Comparison of ENCODE assay signal across 20 cellular contexts in genomic region chr17:2156666-2157065, GRCh38.
A peak's percentile ranks its signal among the peaks of the same experiment; 100 is the strongest.
DNase-seq lines count a peak whose midpoint lies in the region; ATAC-seq and TF ChIP-seq lines count a peak whose summit lies in the region.
"Had no signal": no experiment of that assay in that cellular context is flagged by ENCODE, and none has a peak within 500 bp of the region (broad histone marks: within the 10 kb centered on the region; RNA-seq: fewer than 3 reads in every experiment).

No MANE protein-coding gene starts in this region.

- POLR2A ChIA-PET in Caco-2 (lab: Charles Lee), result no interaction called here

- H3K9me3 ChIP-seq in BLaER1 treated with 17β-estradiol and CSF1 and Interleukin-3, amounts not matched to agents 10 nM and 100 nM (replicated peaks in 1 of 11), result no peaks in the 10 kb centered on the region
- no peaks in the 10 kb centered on the region for H3K9me3 ChIP-seq in endodermal cell (ENCODE audit: control insufficient read depth, low read length)
- H3K9me3 ChIP-seq in Caco-2, result no peaks in the 10 kb centered on the region
- H3K9me3 ChIP-seq: body of pancreas, tibial nerve had no signal

- H3K36me3 Mint-ChIP-seq in endodermal cell (ENCODE audit: low read depth) (peaks cover 55% of the 10 kb centered on the region), progenitor cell of endocrine pancreas (ENCODE audit: insufficient read depth) (peaks cover 13% of the 10 kb centered on the region), Caco-2 (ENCODE audit: insufficient read depth, unreplicated experiment) (peaks cover 16% of the 10 kb centered on the region)

- H4K20me1 ChIP-seq in BLaER1 treated with 17β-estradiol and CSF1 and Interleukin-3, amounts not matched to agents 10 nM and 100 nM, result peaks cover 0 to 11% (median 0%) of the 10 kb centered on the region in 11 experiments; a peak in 4 of 22 replicates

- peak overlapping the region; percentile 31 to 88 (median 77); a peak in 21 of 22 replicates for H3K27ac ChIP-seq in BLaER1 treated with 17β-estradiol and CSF1 and Interleukin-3, amounts not matched to agents 10 nM and 100 nM
- peak overlapping the region; percentile 51 for H3K27ac ChIP-seq in HL-60 (replicated peaks)
- no peak overlapping the region for H3K27ac ChIP-seq in endodermal cell (ENCODE audit: low read depth, low read length)
- H3K27ac ChIP-seq: neural progenitor cell, RWPE1, VCaP had no signal

- H3K4me3 Mint-ChIP-seq in endodermal cell (no peak overlapping the region), progenitor cell of endocrine pancreas (ENCODE audit: low read depth) (no peak overlapping the region), Caco-2 (ENCODE audit: unreplicated experiment) (no peak overlapping the region)
- H3K4me3 Mint-ChIP-seq: activated CD8-positive, alpha-beta T cell treated with anti-CD3 and anti-CD28 coated beads for 36 hours; activated naive CD8-positive, alpha-beta T cell treated with anti-CD3 and anti-CD28 coated beads for 36 hours; activated T-cell treated with anti-CD3 and anti-CD28 coated beads, Interleukin-2, amount 50 U/mL, for 4 hours; neural progenitor cell had no signal

- H3K36me3 ChIP-seq in BLaER1 treated with 17β-estradiol and CSF1 and Interleukin-3, amounts not matched to agents 10 nM and 100 nM, result peaks cover 29 to 75% (median 61%) of the 10 kb centered on the region in 11 experiments
- H3K36me3 ChIP-seq in endodermal cell (ENCODE audit: control insufficient read depth, insufficient read depth, low read length) (peaks cover 75% of the 10 kb centered on the region), Caco-2 (ENCODE audit: control insufficient read depth, insufficient read depth, low read length) (no peaks in the 10 kb centered on the region)
- H3K36me3 ChIP-seq: neural progenitor cell had no signal

- H3K27me3 Mint-ChIP-seq in endodermal cell (ENCODE audit: insufficient read depth) (no peaks in the 10 kb centered on the region), progenitor cell of endocrine pancreas (no peaks in the 10 kb centered on the region), Caco-2 (ENCODE audit: insufficient read depth, unreplicated experiment) (no peaks in the 10 kb centered on the region)
- H3K27me3 Mint-ChIP-seq: activated CD8-positive, alpha-beta T cell treated with anti-CD3 and anti-CD28 coated beads for 36 hours; activated naive CD8-positive, alpha-beta T cell treated with anti-CD3 and anti-CD28 coated beads for 36 hours had no signal

- 90 to 93% methylated on average over 7 to 8 of the region's 8 CpGs for WGBS in endodermal cell (ENCODE audit: insufficient coverage in 1 of 2, insufficient read length in 1 of 2), 2 experiments

- intact Hi-C loops in Caco-2 (cut with micrococcal nuclease; ENCODE audit: unreplicated experiment), result no loop called here

- ATAC-seq in GM21723 (IDR thresholded peaks at IDR 0.05; ENCODE audit: unreplicated experiment) (no peak), HG03460 (IDR thresholded peaks at IDR 0.05; ENCODE audit: unreplicated experiment) (no peak)
- ATAC-seq: activated CD8-positive, alpha-beta T cell treated with anti-CD3 and anti-CD28 coated beads for 36 hours; activated T-cell treated with anti-CD3 and anti-CD28 coated beads, Interleukin-2, amount 50 U/mL, for 4 hours had no signal

- peaks cover 17 to 60% (median 46%) of the 10 kb centered on the region in 10 experiments for H3K4me1 ChIP-seq in BLaER1 treated with 17β-estradiol and CSF1 and Interleukin-3, amounts not matched to agents 10 nM and 100 nM
- no peaks in the 10 kb centered on the region for H3K4me1 ChIP-seq in endodermal cell (ENCODE audit: control insufficient read depth, insufficient read depth, low read length)
- no peaks in the 10 kb centered on the region for H3K4me1 ChIP-seq in Caco-2
- H3K4me1 ChIP-seq: body of pancreas, neural progenitor cell had no signal

- H3K4me2 ChIP-seq in BLaER1 treated with 17β-estradiol and CSF1 and Interleukin-3, amounts not matched to agents 10 nM and 100 nM, result peak overlapping the region; percentile 18 to 96 (median 75)
- H3K4me2 ChIP-seq: neural progenitor cell had no signal

- peak overlapping the region in 10 of 11 experiments; percentile 12 to 70 (median 54); a peak in 14 of 22 replicates for H3K9ac ChIP-seq in BLaER1 treated with 17β-estradiol and CSF1 and Interleukin-3, amounts not matched to agents 10 nM and 100 nM
- H3K9ac ChIP-seq in endodermal cell (ENCODE audit: extremely low read depth, low read length, poor library complexity, severe bottlenecking), result no peak overlapping the region
- H3K9ac ChIP-seq: neural progenitor cell had no signal

- TF ChIP-seq CTCF in HL-60 (IDR thresholded peaks at IDR 0.05; ENCODE audit: insufficient read depth, low read length), result no peak
- TF ChIP-seq CTCF in endodermal cell (conservative IDR thresholded peaks at IDR 0.05), result no peak
- no peak for TF ChIP-seq CTCF in progenitor cell of endocrine pancreas (IDR thresholded peaks at IDR 0.05; ENCODE audit: unreplicated experiment)
- TF ChIP-seq CTCF in Caco-2 (IDR thresholded peaks at IDR 0.05; ENCODE audit: insufficient read depth in 1 of 2, low read depth in 1 of 2, low read length in 1 of 2, severe bottlenecking in 1 of 2, unreplicated experiment in 1 of 2), result no peak

- H3K27ac Mint-ChIP-seq in endodermal cell (peak overlapping the region; percentile 76), progenitor cell of endocrine pancreas (peak overlapping the region; percentile 9), Caco-2 (ENCODE audit: unreplicated experiment) (no peak overlapping the region)
- H3K27ac Mint-ChIP-seq: activated CD8-positive, alpha-beta T cell treated with anti-CD3 and anti-CD28 coated beads for 36 hours; activated naive CD8-positive, alpha-beta T cell treated with anti-CD3 and anti-CD28 coated beads for 36 hours; neural progenitor cell had no signal

- H3K9me3 Mint-ChIP-seq in endodermal cell, result no peaks in the 10 kb centered on the region
- no peaks in the 10 kb centered on the region for H3K9me3 Mint-ChIP-seq in progenitor cell of endocrine pancreas (ENCODE audit: low read depth)
- no peaks in the 10 kb centered on the region for H3K9me3 Mint-ChIP-seq in Caco-2 (ENCODE audit: unreplicated experiment)
- H3K9me3 Mint-ChIP-seq: activated CD8-positive, alpha-beta T cell treated with anti-CD3 and anti-CD28 coated beads for 36 hours; activated naive CD8-positive, alpha-beta T cell treated with anti-CD3 and anti-CD28 coated beads for 36 hours; activated T-cell treated with anti-CD3 and anti-CD28 coated beads, Interleukin-2, amount 50 U/mL, for 4 hours; neural progenitor cell had no signal

- H3K4me3 ChIP-seq in BLaER1 treated with 17β-estradiol and CSF1 and Interleukin-3, amounts not matched to agents 10 nM and 100 nM, result no peak overlapping the region
- H3K4me3 ChIP-seq in HL-60 (replicated peaks; ENCODE audit: insufficient read depth, low read length) (no peak overlapping the region), endodermal cell (ENCODE audit: low read length) (no peak overlapping the region), Caco-2 (ENCODE audit: low read depth, low read length) (no peak overlapping the region)
- H3K4me3 ChIP-seq: body of pancreas, neural progenitor cell, tibial nerve had no signal

- no TSS peak for BruUV-seq in Caco-2 (replicated peaks; lab: Mats Ljungman, UMichigan)

- H3K27me3 ChIP-seq in BLaER1 treated with 17β-estradiol and CSF1 and Interleukin-3, amounts not matched to agents 10 nM and 100 nM, result no peaks in the 10 kb centered on the region
- no peaks in the 10 kb centered on the region for H3K27me3 ChIP-seq in HL-60 (ENCODE audit: insufficient read depth, poor library complexity, severe bottlenecking)
- no peaks in the 10 kb centered on the region for H3K27me3 ChIP-seq in endodermal cell (ENCODE audit: control insufficient read depth, insufficient read depth, low read length, poor library complexity, severe bottlenecking)
- H3K27me3 ChIP-seq in Caco-2 (replicated peaks; ENCODE audit: control insufficient read depth, insufficient read depth, low read length), result no peaks in the 10 kb centered on the region
- H3K27me3 ChIP-seq: body of pancreas, neural progenitor cell, tibial nerve had no signal

- CTCF ChIA-PET in Caco-2 (lab: Charles Lee), result interaction anchor here (0.9 kb wide), 1 partner anchor 65 kb away, joined by 7 read pairs; no protein-coding TSS in a partner anchor

- DNase-seq in HL-60 (ENCODE audit: low read depth in 1 of 2, low spot score in 1 of 2) (no peak), endodermal cell (no peak), progenitor cell of endocrine pancreas (ENCODE audit: low spot score, unreplicated experiment) (no peak), Caco-2 (no peak), islet precursor cell (no peak)
- DNase-seq: activated CD8-positive, alpha-beta T cell treated with anti-CD3 and anti-CD28 coated beads for 36 hours; activated naive CD8-positive, alpha-beta T cell treated with anti-CD3 and anti-CD28 coated beads for 36 hours; activated T-cell treated with anti-CD3 and anti-CD28 coated beads, Interleukin-2, amount 50 U/mL, for 4 hours; foreskin melanocyte; NCI-H1105; NCI-H524 treated with DMSO at 0.1 percent for 48 hours; stimulated activated CD4-positive, alpha-beta T cell treated with anti-CD3 and anti-CD28 coated beads, Interleukin-15, amount 100 ng/mL, for 24 hours had no signal

- H3K4me1 Mint-ChIP-seq in endodermal cell (no peaks in the 10 kb centered on the region), progenitor cell of endocrine pancreas (ENCODE audit: low read depth) (no peaks in the 10 kb centered on the region), Caco-2 (ENCODE audit: low read depth, unreplicated experiment) (no peaks in the 10 kb centered on the region)
- H3K4me1 Mint-ChIP-seq: neural progenitor cell had no signal
